Comparison of ENCODE assay signal across 18 cellular contexts in the genomic region with DNA sequence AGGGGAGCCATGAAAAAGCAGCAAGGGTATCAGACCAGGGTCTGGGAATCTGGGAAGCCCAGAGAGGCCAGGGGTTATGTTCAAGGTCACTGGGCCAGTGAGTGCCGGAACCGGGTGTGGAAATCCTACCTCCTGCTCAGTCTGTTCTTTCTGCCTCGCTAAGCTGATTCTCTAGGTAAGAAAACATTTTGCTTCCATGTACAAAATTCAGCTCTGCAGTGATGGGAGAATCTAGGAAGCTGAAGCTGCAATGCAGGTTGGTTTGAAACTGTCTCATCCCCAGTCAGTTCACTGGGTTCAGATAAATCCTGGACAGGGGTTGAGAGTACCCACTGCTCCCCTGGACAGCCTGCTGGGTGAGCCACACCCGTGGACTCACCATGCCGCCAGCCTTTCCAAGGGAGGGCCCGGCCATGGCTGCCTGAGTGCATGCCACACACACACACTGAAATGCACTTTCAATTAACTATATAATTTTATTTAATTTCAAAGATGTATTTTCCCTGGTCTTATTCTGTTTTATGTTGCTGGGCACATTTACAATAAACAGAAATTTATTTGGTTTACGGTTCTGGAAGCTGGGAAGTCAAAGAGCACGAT.
"Had no signal": no experiment of that assay in that cellular context is flagged by ENCODE, and none has a peak within 500 bp of the region (broad histone marks: within the 10 kb centered on the region; RNA-seq: fewer than 3 reads in every experiment).

No MANE protein-coding gene starts in this region.

- H3K9me3 Mint-ChIP-seq: activated T-cell treated with anti-CD3 and anti-CD28 coated beads, Interleukin-2, amount 50 U/mL, for 24 hours; activated T-helper 17 cell treated with anti-CD3 and anti-CD28 coated beads, Interleukin-2, amount 50 U/mL, for 72 hours; dendritic cell treated with granulocyte-macrophage colony-stimulating factor and Interleukin-4, amounts not matched to agents 40 ng/mL and 50 ng/mL, for 4 days; effector memory CD8-positive, alpha-beta T cell; nephron progenitor cell had no signal

- H3K27ac ChIP-seq: esophagus muscularis mucosa, hepatocyte, upper lobe of right lung had no signal

- H3K36me3 ChIP-seq: esophagus muscularis mucosa, upper lobe of right lung had no signal

- H3K4me3 ChIP-seq: esophagus muscularis mucosa, hepatocyte, upper lobe of right lung had no signal

- H3K27ac Mint-ChIP-seq: activated T-cell treated with anti-CD3 and anti-CD28 coated beads, Interleukin-2, amount 50 U/mL, for 24 hours; activated T-helper 17 cell treated with anti-CD3 and anti-CD28 coated beads, Interleukin-2, amount 50 U/mL, for 72 hours; dendritic cell treated with granulocyte-macrophage colony-stimulating factor and Interleukin-4, amounts not matched to agents 40 ng/mL and 50 ng/mL, for 4 days; effector memory CD8-positive, alpha-beta T cell; nephron progenitor cell had no signal

- H3K4me1 Mint-ChIP-seq: activated T-helper 17 cell treated with anti-CD3 and anti-CD28 coated beads, Interleukin-2, amount 50 U/mL, for 72 hours had no signal

- H3K4me3 Mint-ChIP-seq: activated T-cell treated with anti-CD3 and anti-CD28 coated beads, Interleukin-2, amount 50 U/mL, for 24 hours; activated T-helper 17 cell treated with anti-CD3 and anti-CD28 coated beads, Interleukin-2, amount 50 U/mL, for 72 hours; dendritic cell treated with granulocyte-macrophage colony-stimulating factor and Interleukin-4, amounts not matched to agents 40 ng/mL and 50 ng/mL, for 4 days; effector memory CD8-positive, alpha-beta T cell; nephron progenitor cell had no signal

- H3K9me3 ChIP-seq: esophagus muscularis mucosa, upper lobe of right lung had no signal

- DNase-seq: activated CD4-positive, alpha-beta T cell treated with anti-CD3 and anti-CD28 coated beads for 1 hour; activated CD4-positive, alpha-beta T cell treated with anti-CD3 and anti-CD28 coated beads, Interleukin-2, amount 50 U/mL, for 4 hours; activated CD8-positive, alpha-beta memory T cell treated with anti-CD3 and anti-CD28 coated beads for 24 hours; activated CD8-positive, alpha-beta memory T cell treated with anti-CD3 and anti-CD28 coated beads, Interleukin-2, amount 50 U/mL, for 4 hours; activated naive CD4-positive, alpha-beta T cell treated with Interleukin-2 at 50 U/mL for 16 hours; activated T-cell treated with anti-CD3 and anti-CD28 coated beads, Interleukin-2, amount 50 U/mL, for 24 hours; amygdala; effector memory CD8-positive, alpha-beta T cell; glutamatergic neuron; left ventricle myocardium superior; nephron progenitor cell; stimulated activated CD4-positive, alpha-beta T cell treated with anti-CD3 and anti-CD28 coated beads, Interleukin-4, amount 100 ng/mL, for 4 hours; stimulated activated naive CD8-positive, alpha-beta T cell treated with anti-CD3 and anti-CD28 coated beads, Interleukin-15, Interleukin-2, amounts not matched to agents 100 U/mL and 50 U/mL, for 24 hours; upper lobe of right lung had no signal

- H3K27me3 ChIP-seq: esophagus muscularis mucosa, hepatocyte, upper lobe of right lung had no signal

- H3K4me1 ChIP-seq: esophagus muscularis mucosa, upper lobe of right lung had no signal

- H3K27me3 Mint-ChIP-seq: activated T-cell treated with anti-CD3 and anti-CD28 coated beads, Interleukin-2, amount 50 U/mL, for 24 hours; activated T-helper 17 cell treated with anti-CD3 and anti-CD28 coated beads, Interleukin-2, amount 50 U/mL, for 72 hours; dendritic cell treated with granulocyte-macrophage colony-stimulating factor and Interleukin-4, amounts not matched to agents 40 ng/mL and 50 ng/mL, for 4 days had no signal
